1 cellular context compared by ENCODE assay signal in genomic region chr18:55351220-55351619, GRCh38.
TF ChIP-seq lines count a peak whose summit lies in the region.

No MANE protein-coding gene starts in this region.

TF ChIP-seq in H1, 55 proteins besides CTCF, POLR2A, EP300 and RAD21:
- TF ChIP-seq, protein P1, sequence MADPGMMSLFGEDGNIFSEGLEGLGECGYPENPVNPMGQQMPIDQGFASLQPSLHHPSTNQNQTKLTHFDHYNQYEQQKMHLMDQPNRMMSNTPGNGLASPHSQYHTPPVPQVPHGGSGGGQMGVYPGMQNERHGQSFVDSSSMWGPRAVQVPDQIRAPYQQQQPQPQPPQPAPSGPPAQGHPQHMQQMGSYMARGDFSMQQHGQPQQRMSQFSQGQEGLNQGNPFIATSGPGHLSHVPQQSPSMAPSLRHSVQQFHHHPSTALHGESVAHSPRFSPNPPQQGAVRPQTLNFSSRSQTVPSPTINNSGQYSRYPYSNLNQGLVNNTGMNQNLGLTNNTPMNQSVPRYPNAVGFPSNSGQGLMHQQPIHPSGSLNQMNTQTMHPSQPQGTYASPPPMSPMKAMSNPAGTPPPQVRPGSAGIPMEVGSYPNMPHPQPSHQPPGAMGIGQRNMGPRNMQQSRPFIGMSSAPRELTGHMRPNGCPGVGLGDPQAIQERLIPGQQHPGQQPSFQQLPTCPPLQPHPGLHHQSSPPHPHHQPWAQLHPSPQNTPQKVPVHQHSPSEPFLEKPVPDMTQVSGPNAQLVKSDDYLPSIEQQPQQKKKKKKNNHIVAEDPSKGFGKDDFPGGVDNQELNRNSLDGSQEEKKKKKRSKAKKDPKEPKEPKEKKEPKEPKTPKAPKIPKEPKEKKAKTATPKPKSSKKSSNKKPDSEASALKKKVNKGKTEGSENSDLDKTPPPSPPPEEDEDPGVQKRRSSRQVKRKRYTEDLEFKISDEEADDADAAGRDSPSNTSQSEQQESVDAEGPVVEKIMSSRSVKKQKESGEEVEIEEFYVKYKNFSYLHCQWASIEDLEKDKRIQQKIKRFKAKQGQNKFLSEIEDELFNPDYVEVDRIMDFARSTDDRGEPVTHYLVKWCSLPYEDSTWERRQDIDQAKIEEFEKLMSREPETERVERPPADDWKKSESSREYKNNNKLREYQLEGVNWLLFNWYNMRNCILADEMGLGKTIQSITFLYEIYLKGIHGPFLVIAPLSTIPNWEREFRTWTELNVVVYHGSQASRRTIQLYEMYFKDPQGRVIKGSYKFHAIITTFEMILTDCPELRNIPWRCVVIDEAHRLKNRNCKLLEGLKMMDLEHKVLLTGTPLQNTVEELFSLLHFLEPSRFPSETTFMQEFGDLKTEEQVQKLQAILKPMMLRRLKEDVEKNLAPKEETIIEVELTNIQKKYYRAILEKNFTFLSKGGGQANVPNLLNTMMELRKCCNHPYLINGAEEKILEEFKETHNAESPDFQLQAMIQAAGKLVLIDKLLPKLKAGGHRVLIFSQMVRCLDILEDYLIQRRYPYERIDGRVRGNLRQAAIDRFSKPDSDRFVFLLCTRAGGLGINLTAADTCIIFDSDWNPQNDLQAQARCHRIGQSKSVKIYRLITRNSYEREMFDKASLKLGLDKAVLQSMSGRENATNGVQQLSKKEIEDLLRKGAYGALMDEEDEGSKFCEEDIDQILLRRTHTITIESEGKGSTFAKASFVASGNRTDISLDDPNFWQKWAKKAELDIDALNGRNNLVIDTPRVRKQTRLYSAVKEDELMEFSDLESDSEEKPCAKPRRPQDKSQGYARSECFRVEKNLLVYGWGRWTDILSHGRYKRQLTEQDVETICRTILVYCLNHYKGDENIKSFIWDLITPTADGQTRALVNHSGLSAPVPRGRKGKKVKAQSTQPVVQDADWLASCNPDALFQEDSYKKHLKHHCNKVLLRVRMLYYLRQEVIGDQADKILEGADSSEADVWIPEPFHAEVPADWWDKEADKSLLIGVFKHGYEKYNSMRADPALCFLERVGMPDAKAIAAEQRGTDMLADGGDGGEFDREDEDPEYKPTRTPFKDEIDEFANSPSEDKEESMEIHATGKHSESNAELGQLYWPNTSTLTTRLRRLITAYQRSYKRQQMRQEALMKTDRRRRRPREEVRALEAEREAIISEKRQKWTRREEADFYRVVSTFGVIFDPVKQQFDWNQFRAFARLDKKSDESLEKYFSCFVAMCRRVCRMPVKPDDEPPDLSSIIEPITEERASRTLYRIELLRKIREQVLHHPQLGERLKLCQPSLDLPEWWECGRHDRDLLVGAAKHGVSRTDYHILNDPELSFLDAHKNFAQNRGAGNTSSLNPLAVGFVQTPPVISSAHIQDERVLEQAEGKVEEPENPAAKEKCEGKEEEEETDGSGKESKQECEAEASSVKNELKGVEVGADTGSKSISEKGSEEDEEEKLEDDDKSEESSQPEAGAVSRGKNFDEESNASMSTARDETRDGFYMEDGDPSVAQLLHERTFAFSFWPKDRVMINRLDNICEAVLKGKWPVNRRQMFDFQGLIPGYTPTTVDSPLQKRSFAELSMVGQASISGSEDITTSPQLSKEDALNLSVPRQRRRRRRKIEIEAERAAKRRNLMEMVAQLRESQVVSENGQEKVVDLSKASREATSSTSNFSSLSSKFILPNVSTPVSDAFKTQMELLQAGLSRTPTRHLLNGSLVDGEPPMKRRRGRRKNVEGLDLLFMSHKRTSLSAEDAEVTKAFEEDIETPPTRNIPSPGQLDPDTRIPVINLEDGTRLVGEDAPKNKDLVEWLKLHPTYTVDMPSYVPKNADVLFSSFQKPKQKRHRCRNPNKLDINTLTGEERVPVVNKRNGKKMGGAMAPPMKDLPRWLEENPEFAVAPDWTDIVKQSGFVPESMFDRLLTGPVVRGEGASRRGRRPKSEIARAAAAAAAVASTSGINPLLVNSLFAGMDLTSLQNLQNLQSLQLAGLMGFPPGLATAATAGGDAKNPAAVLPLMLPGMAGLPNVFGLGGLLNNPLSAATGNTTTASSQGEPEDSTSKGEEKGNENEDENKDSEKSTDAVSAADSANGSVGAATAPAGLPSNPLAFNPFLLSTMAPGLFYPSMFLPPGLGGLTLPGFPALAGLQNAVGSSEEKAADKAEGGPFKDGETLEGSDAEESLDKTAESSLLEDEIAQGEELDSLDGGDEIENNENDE (IDR thresholded peaks at IDR 0.05; ENCODE audit: insufficient replicate concordance, low read length), result no peak
- TF ChIP-seq SP4 (IDR thresholded peaks at IDR 0.05; ENCODE audit: low read length) (no peak), RNF2 (IDR thresholded peaks at IDR 0.05; ENCODE audit: borderline replicate concordance, low read depth, low read length, missing control alignments, poor library complexity, severe bottlenecking) (no peak), NRF1 (IDR thresholded peaks at IDR 0.05; ENCODE audit: low read depth, low read length) (no peak), TAF7 (optimal IDR thresholded peaks at IDR 0.05; ENCODE audit: borderline replicate concordance, low read depth, low read length) (no peak)
